ENCODE assay signal across 7 cellular contexts in the genomic region with DNA sequence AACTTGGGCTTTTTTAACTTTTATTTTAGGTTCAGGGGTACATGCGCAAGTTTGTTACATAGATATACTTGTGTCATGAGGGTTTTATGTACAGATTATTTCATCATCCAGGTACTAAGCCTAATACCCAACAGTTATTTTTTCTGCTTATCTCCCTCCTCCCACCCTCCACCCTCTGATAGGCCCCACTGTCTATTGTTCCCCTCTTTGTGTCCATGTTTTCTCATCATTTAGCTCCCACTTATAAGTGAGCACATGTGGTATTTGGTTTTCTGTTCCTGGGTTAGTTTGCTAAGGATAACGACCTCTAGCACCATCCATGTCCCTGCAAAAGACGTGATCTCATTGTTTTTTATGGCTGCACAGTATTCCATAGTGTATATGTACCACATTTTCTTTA.
"Had no signal": no experiment of that assay in that cellular context is flagged by ENCODE, and none has a peak within 500 bp of the region (broad histone marks: within the 10 kb centered on the region; RNA-seq: fewer than 3 reads in every experiment).

No MANE protein-coding gene starts in this region.

- DNase-seq: GDM1, GF-D8 had no signal

- H3K4me3 ChIP-seq: GM12878 had no signal

- FAIRE-seq: G401.6, GM12891, GM12892, GM19239 had no signal

- ATAC-seq: GM12878 had no signal
